Comparison of ENCODE assay signal across 9 cellular contexts in the genomic region with DNA sequence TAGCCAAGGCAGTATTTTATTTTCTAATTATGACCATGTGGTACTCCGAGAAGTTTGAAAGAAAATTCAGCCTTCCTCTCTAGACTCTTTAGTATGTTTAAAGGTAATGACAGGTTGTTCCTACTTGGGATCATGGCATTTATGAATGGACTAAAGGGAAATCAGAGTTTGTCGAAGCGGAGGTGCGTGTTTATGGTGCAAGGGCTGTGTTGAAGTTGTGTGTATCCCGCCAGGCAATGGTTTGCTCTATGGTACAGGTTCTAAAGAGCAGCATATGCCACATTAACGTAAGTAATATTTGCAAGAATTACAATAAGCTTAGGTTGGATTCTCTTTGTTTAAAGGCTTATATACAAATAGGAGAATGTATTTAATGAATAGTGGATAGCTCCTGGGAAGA. TPM values are rescaled to one million over a fixed set of nuclear protein-coding genes. Genes with fewer than 3 reads are reported as not detected.
DNase-seq lines count a peak whose midpoint lies in the region; ATAC-seq, FAIRE-seq and TF ChIP-seq lines count a peak whose summit lies in the region.
"Had no signal": no experiment of that assay in that cellular context is flagged by ENCODE, and none has a peak within 500 bp of the region (broad histone marks: within the 10 kb centered on the region; RNA-seq: fewer than 3 reads in every experiment).

No MANE protein-coding gene starts in this region.

- H4K20me1 ChIP-seq in SK-N-SH (ENCODE audit: insufficient read depth) (no peaks in the 10 kb centered on the region), keratinocyte (ENCODE audit: control insufficient read depth, extremely low read depth, insufficient read depth, low read length) (no peaks in the 10 kb centered on the region)

- 38% methylated on average over 6 of the region's 6 CpGs for WGBS in SK-N-SH (ENCODE audit: low lambda C conversion rate)
- WGBS in suprapubic skin = 29% methylated on average over 6 of the region's 6 CpGs

- FAIRE-seq in keratinocyte (lab: Jason Lieb, UNC) = no peak

- H3K4me3 Mint-ChIP-seq in activated T-helper 17 cell treated with anti-CD3 and anti-CD28 coated beads, Interleukin-2, amount 50 U/mL, for 72 hours = peak overlapping the region; percentile 71

- H3K27me3 Mint-ChIP-seq in activated T-helper 17 cell treated with anti-CD3 and anti-CD28 coated beads, Interleukin-2, amount 50 U/mL, for 72 hours = peaks cover 7% of the 10 kb centered on the region

- no peaks in the 10 kb centered on the region for H3K9me3 Mint-ChIP-seq in activated T-helper 17 cell treated with anti-CD3 and anti-CD28 coated beads, Interleukin-2, amount 50 U/mL, for 72 hours
- H3K9me3 Mint-ChIP-seq: activated naive CD8-positive, alpha-beta T cell treated with anti-CD3 and anti-CD28 coated beads, Interleukin-2, amount 10 ng/mL, durations not matched to agents 7 days and 5 days had no signal

- H3K9ac ChIP-seq in SK-N-SH (no peak overlapping the region), keratinocyte (ENCODE audit: control insufficient read depth, extremely low read depth, insufficient read depth, low read length) (no peak overlapping the region)

- H3F3A ChIP-seq in SK-N-SH (replicated peaks; ENCODE audit: insufficient read depth) = no peaks in the 10 kb centered on the region

- POLR2A ChIA-PET in SK-N-SH (lab: Yijun Ruan, JAX) = no interaction called here

- no peak overlapping the region for H3K27ac Mint-ChIP-seq in activated T-helper 17 cell treated with anti-CD3 and anti-CD28 coated beads, Interleukin-2, amount 50 U/mL, for 72 hours
- H3K27ac Mint-ChIP-seq: activated naive CD8-positive, alpha-beta T cell treated with anti-CD3 and anti-CD28 coated beads, Interleukin-2, amount 10 ng/mL, durations not matched to agents 7 days and 5 days had no signal

- no peaks in the 10 kb centered on the region for H3K9me1 ChIP-seq in keratinocyte (ENCODE audit: control insufficient read depth, extremely low read depth, insufficient read depth, low read length)

- H3K9me3 ChIP-seq in SK-N-SH = no peaks in the 10 kb centered on the region
- no peaks in the 10 kb centered on the region for H3K9me3 ChIP-seq in keratinocyte (ENCODE audit: control insufficient read depth, low read depth, low read length)
- H3K9me3 ChIP-seq in suprapubic skin = no peaks in the 10 kb centered on the region

- no peaks in the 10 kb centered on the region for H3K9me2 ChIP-seq in SK-N-SH

- no peaks in the 10 kb centered on the region for H3K36me3 Mint-ChIP-seq in activated T-helper 17 cell treated with anti-CD3 and anti-CD28 coated beads, Interleukin-2, amount 50 U/mL, for 72 hours (ENCODE audit: low read depth)
- H3K36me3 Mint-ChIP-seq: activated naive CD8-positive, alpha-beta T cell treated with anti-CD3 and anti-CD28 coated beads, Interleukin-2, amount 10 ng/mL, durations not matched to agents 7 days and 5 days had no signal

- H3K4me1 ChIP-seq in SK-N-SH (ENCODE audit: control insufficient read depth in 1 of 2, insufficient read depth in 2 of 2, low read depth in 1 of 2, low read length in 1 of 2) = peaks cover 0 to 6% of the 10 kb centered on the region in 2 experiments; a peak in 2 of 4 replicates
- peaks cover 6% of the 10 kb centered on the region for H3K4me1 ChIP-seq in keratinocyte (ENCODE audit: control insufficient read depth, extremely low read depth, insufficient read depth, low read length)
- H3K4me1 ChIP-seq in suprapubic skin = peaks cover 10% of the 10 kb centered on the region

- DNase-seq in SK-N-SH (no peak), keratinocyte (ENCODE audit: low read depth, low spot score) (no peak), suprapubic skin (ENCODE audit: low spot score in 2 of 2) (no peak), NCI-H345 (lab: John Stamatoyannopoulos, UW) (no peak), ureter (ENCODE audit: low spot score) (no peak), cerebellum (ENCODE audit: low spot score) (no peak)

- H3K4me3 ChIP-seq in SK-N-SH (ENCODE audit: low read depth in 2 of 2, low read length in 1 of 2) (no peak overlapping the region), keratinocyte (ENCODE audit: control insufficient read depth in 2 of 3, extremely low read depth in 1 of 3, insufficient read depth in 2 of 3, low read depth in 1 of 3, low read length in 3 of 3) (no peak overlapping the region), suprapubic skin (peak overlapping the region; percentile 44)

- no peak for TF ChIP-seq CTCF in SK-N-SH (IDR thresholded peaks at IDR 0.05)
- no peak for TF ChIP-seq CTCF in keratinocyte (optimal IDR thresholded peaks at IDR 0.05 in 1 of 3, IDR thresholded peaks at IDR 0.05 in 1 of 3, conservative IDR thresholded peaks at IDR 0.05 in 1 of 3; ENCODE audit: extremely low read depth in 1 of 3, insufficient read depth in 2 of 3, low read length in 3 of 3)
- no peak for TF ChIP-seq CTCF in suprapubic skin (IDR thresholded peaks at IDR 0.05)

- no peak for TF ChIP-seq POLR2A in suprapubic skin (IDR thresholded peaks at IDR 0.05)

- H3K27ac ChIP-seq in SK-N-SH (ENCODE audit: low read depth in 2 of 2, low read length in 1 of 2) (no peak overlapping the region), keratinocyte (ENCODE audit: control insufficient read depth, insufficient read depth, low read length) (no peak overlapping the region), suprapubic skin (no peak overlapping the region)

- ATAC-seq in SK-N-SH treated with all-trans-retinoic acid at 6 μM for 48 hours = no peak
- no peak for ATAC-seq in activated T-helper 17 cell treated with anti-CD3 and anti-CD28 coated beads, Interleukin-2, amount 50 U/mL, for 72 hours (replicated peaks)

- H3K4me1 Mint-ChIP-seq in activated T-helper 17 cell treated with anti-CD3 and anti-CD28 coated beads, Interleukin-2, amount 50 U/mL, for 72 hours = no peaks in the 10 kb centered on the region

- dilution Hi-C loops in keratinocyte (cut with MboI; ENCODE audit: extremely low pct_ligation_motif_present, low sequenced_read_pairs) = no loop called here

- CTCF ChIA-PET in SK-N-SH (lab: Yijun Ruan, JAX) = no interaction called here

- TF ChIP-seq EP300 in SK-N-SH (IDR thresholded peaks at IDR 0.05; ENCODE audit: borderline replicate concordance in 1 of 2, low read depth in 1 of 2, low read length in 1 of 2) (no peak), suprapubic skin (IDR thresholded peaks at IDR 0.05) (no peak)

- 0 out of 2 replicates have a peak overlapping the region, but pooled peaks have one; percentile 77 for H3K4me2 ChIP-seq in SK-N-SH
- H3K4me2 ChIP-seq in keratinocyte (ENCODE audit: control insufficient read depth, extremely low read depth, insufficient read depth, low read depth, low read length) = peak overlapping the region; percentile 78

- H3K79me2 ChIP-seq in SK-N-SH (ENCODE audit: insufficient read depth) = no peaks in the 10 kb centered on the region
- H3K79me2 ChIP-seq in keratinocyte (ENCODE audit: control insufficient read depth, insufficient read depth, low read length) = no peaks in the 10 kb centered on the region

- H3K27me3 ChIP-seq in SK-N-SH (ENCODE audit: insufficient read depth) (peaks cover 31% of the 10 kb centered on the region), keratinocyte (ENCODE audit: control insufficient read depth, extremely low read depth, insufficient read depth, low read length) (peaks cover 8% of the 10 kb centered on the region), suprapubic skin (peaks cover 20% of the 10 kb centered on the region)

- no peak for TF ChIP-seq RAD21 in SK-N-SH (IDR thresholded peaks at IDR 0.05; ENCODE audit: low read length)

- H3K36me3 ChIP-seq in SK-N-SH (replicated peaks in 1 of 2; ENCODE audit: control insufficient read depth in 1 of 2, insufficient read depth in 2 of 2, low read length in 1 of 2) (no peaks in the 10 kb centered on the region), keratinocyte (ENCODE audit: control insufficient read depth in 2 of 2, extremely low read depth in 1 of 2, insufficient read depth in 2 of 2, low read length in 2 of 2) (no peaks in the 10 kb centered on the region), suprapubic skin (no peaks in the 10 kb centered on the region)

- peak overlapping the region; percentile 42; the same call in 1 of the 2 replicates for H2AFZ ChIP-seq in SK-N-SH (ENCODE audit: low read depth)
- no peak overlapping the region for H2AFZ ChIP-seq in keratinocyte (ENCODE audit: control insufficient read depth, low read length)

TF ChIP-seq in SK-N-SH, 30 proteins besides CTCF, POLR2A, EP300 and RAD21:
- TF ChIP-seq GATA2 (CRISPR knock-in tag; IDR thresholded peaks at IDR 0.05) = no peak
- TF ChIP-seq YY1 (IDR thresholded peaks at IDR 0.05; ENCODE audit: low read depth) = no peak

TF ChIP-seq in SK-N-SH treated with all-trans-retinoic acid at 6 μM for 48 hours, 23 proteins besides CTCF, POLR2A, EP300 and RAD21 (continues in another document):
- TF ChIP-seq OSR1 (CRISPR knock-in tag; IDR thresholded peaks at IDR 0.05) (no peak), TCF4 (CRISPR knock-in tag; IDR thresholded peaks at IDR 0.05; ENCODE audit: borderline replicate concordance) (no peak), RARB (CRISPR knock-in tag; IDR thresholded peaks at IDR 0.05) (no peak), GLIS3 (CRISPR knock-in tag; IDR thresholded peaks at IDR 0.05) (no peak), ZC3H10 (CRISPR knock-in tag; IDR thresholded peaks at IDR 0.05) (no peak)

RNA-seq across cellular contexts. Expression of a gene that starts 0.7 kb away (rescaled TPM):
- polyA plus RNA-seq in SK-N-SH (2012; rRNA removed) (not detected in 2 replicates), keratinocyte (0.02 to 0.52 TPM (median 0.13 TPM) in 3 replicates)
- not detected in 2 replicates for polyA plus RNA-seq in SK-N-SH (2012; cell fraction: cytosol; rRNA removed)
- polyA plus RNA-seq in SK-N-SH (2012; cell fraction: nucleus; rRNA removed) = not detected in 2 replicates
- total RNA-seq in activated T-helper 17 cell treated with anti-CD3 and anti-CD28 coated beads, Interleukin-2, amount 50 U/mL, for 72 hours = 1 to 10 TPM in 1 of 2 donors, under 1 TPM in 1; 0.11 to 2.1 TPM
- polyA plus RNA-seq in keratinocyte (2011; ENCODE audit: low read depth) = not detected
- polyA plus RNA-seq in keratinocyte (2011; cell fraction: cytosol; rRNA removed) = 0.03 and 0.05 TPM in 2 replicates
- 0.17 and 0.20 TPM in 2 replicates for polyA plus RNA-seq in keratinocyte (2011; cell fraction: nucleus; rRNA removed)
- 0.01 and 0.03 TPM in 2 replicates for polyA plus RNA-seq in keratinocyte (2012; ENCODE audit: low replicate concordance)
- polyA minus RNA-seq in keratinocyte = 0.42 to 1.6 TPM in 2 of 3 replicates, not detected in the other
- not detected for polyA minus RNA-seq in keratinocyte (2011; cell fraction: cytosol; rRNA and poly(A)+ RNA removed)
- polyA minus RNA-seq in keratinocyte (2011; cell fraction: nucleus; rRNA and poly(A)+ RNA removed) = 0.32 and 0.78 TPM in 2 replicates
- total RNA-seq in suprapubic skin (1 to 10 TPM in 2 of 4 donors, under 1 TPM in 2; 0.85 to 1.4 (median 0.96) TPM), ureter (11.4 TPM), cerebellum (57.7 TPM)
- total RNA-seq: activated naive CD8-positive, alpha-beta T cell treated with anti-CD3 and anti-CD28 coated beads, Interleukin-2, amount 10 ng/mL, durations not matched to agents 7 days and 5 days had no signal
